21 cellular contexts compared by ENCODE assay signal in genomic region chrX:14798805-14799397, GRCh38.
"Had no signal": no experiment of that assay in that cellular context is flagged by ENCODE, and none has a peak within 500 bp of the region (broad histone marks: within the 10 kb centered on the region; RNA-seq: fewer than 3 reads in every experiment).

No MANE protein-coding gene starts in this region.

- ATAC-seq: body of pancreas, foreskin keratinocyte, heart left ventricle, right lobe of liver had no signal

- H3K4me1 Mint-ChIP-seq: activated B cell treated with CpG ODN at 0.5 μM for 24 hours, immature natural killer cell, naive B cell, nephron progenitor cell had no signal

- H3K27ac Mint-ChIP-seq: activated B cell treated with CpG ODN at 0.5 μM for 24 hours; immature natural killer cell; mesothelial cell of epicardium; nephron progenitor cell; progenitor cell of endocrine pancreas; stimulated activated naive CD8-positive, alpha-beta T cell treated with anti-CD3 and anti-CD28 coated beads, Interleukin-15, Interleukin-2, amounts not matched to agents 100 ng/mL and 50 ng/mL, for 24 hours; T-helper 2 cell treated with Interferon-gamma antibody and Interleukin-4, amounts not matched to agents 5 μg/mL and 100 μg/mL, for 36 hours; type B pancreatic cell had no signal

- H3K9me3 Mint-ChIP-seq: activated B cell treated with CpG ODN at 0.5 μM for 24 hours; stimulated activated naive CD8-positive, alpha-beta T cell treated with anti-CD3 and anti-CD28 coated beads, Interleukin-15, Interleukin-2, amounts not matched to agents 100 ng/mL and 50 ng/mL, for 24 hours; type B pancreatic cell had no signal

- H3K36me3 Mint-ChIP-seq: immature natural killer cell, mesothelial cell of epicardium, type B pancreatic cell had no signal

- H3K27me3 Mint-ChIP-seq: activated B cell treated with CpG ODN at 0.5 μM for 24 hours; naive B cell; progenitor cell of endocrine pancreas; stimulated activated naive CD8-positive, alpha-beta T cell treated with anti-CD3 and anti-CD28 coated beads, Interleukin-15, Interleukin-2, amounts not matched to agents 100 ng/mL and 50 ng/mL, for 24 hours; type B pancreatic cell had no signal

- H3K4me3 Mint-ChIP-seq: activated B cell treated with CpG ODN at 0.5 μM for 24 hours; immature natural killer cell; mesothelial cell of epicardium; naive B cell; nephron progenitor cell; stimulated activated naive CD8-positive, alpha-beta T cell treated with anti-CD3 and anti-CD28 coated beads, Interleukin-15, Interleukin-2, amounts not matched to agents 100 ng/mL and 50 ng/mL, for 24 hours; T-helper 2 cell treated with Interferon-gamma antibody and Interleukin-4, amounts not matched to agents 5 μg/mL and 100 μg/mL, for 36 hours; type B pancreatic cell had no signal

- DNase-seq: activated B cell treated with CpG ODN at 0.5 μM for 24 hours; activated naive CD4-positive, alpha-beta T cell; body of pancreas; dermis blood vessel endothelial cell; effector CD4-positive, alpha-beta T cell; foreskin keratinocyte; heart left ventricle; hypothalamus; immature natural killer cell; kidney; naive B cell; nephron progenitor cell; ovary; right lobe of liver; SHP77 treated with DMSO at 0.1 percent for 48 hours; substantia nigra had no signal
